ENCODE assay signal across 21 cellular contexts in the genomic region with DNA sequence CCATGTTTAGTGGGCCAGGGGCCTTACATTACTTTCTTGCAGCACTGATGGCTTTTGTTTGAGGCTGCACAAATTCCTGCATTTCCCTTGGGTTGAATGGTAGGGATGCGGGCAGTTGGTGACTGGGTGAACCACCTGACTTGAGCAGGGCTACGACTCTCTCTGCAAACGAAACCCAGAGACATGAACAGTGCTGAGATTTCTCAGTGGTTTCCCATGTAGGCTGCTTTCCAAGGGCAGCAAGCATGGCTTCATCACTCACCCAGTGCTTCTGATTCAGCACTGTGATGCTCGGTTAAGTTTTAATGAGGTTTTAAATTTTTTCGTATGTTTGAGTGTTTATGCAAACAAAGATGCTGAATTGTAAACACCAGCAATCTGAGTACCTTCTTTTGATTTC.
DNase-seq lines count a peak whose midpoint lies in the region; ATAC-seq and TF ChIP-seq lines count a peak whose summit lies in the region.
"Had no signal": no experiment of that assay in that cellular context is flagged by ENCODE, and none has a peak within 500 bp of the region (broad histone marks: within the 10 kb centered on the region; RNA-seq: fewer than 3 reads in every experiment).

No MANE protein-coding gene starts in this region.

- POLR2A ChIA-PET in IMR-90 (lab: Charles Lee; ENCODE audit: unreplicated experiment), result no interaction called here

- no peak overlapping the region for H3K4me3 ChIP-seq in IMR-90 (ENCODE audit: insufficient read depth, low read depth, low read length)
- no peak overlapping the region for H3K4me3 ChIP-seq in fibroblast of lung (replicated peaks in 1 of 4; ENCODE audit: control extremely low read depth in 1 of 4, insufficient read depth in 1 of 4, low read depth in 3 of 4, low read length in 4 of 4)
- H3K4me3 ChIP-seq in ovary, result no peak overlapping the region
- H3K4me3 ChIP-seq: K562 had no signal

- no peak overlapping the region for H4K8ac ChIP-seq in IMR-90 (ENCODE audit: low read depth in 2 of 2, low read length in 2 of 2)

- H2BK20ac ChIP-seq in IMR-90 (ENCODE audit: low read depth, low read length), result no peak overlapping the region

- H3K4me2 ChIP-seq in IMR-90 (ENCODE audit: low read depth, low read length) (no peak overlapping the region), fibroblast of lung (ENCODE audit: extremely low read depth, insufficient read depth, low read length) (peak overlapping the region; percentile 25)

- no peak overlapping the region for H3K27ac Mint-ChIP-seq in chondrocyte (ENCODE audit: unreplicated experiment)

- no peak for TF ChIP-seq EP300 in ovary (IDR thresholded peaks at IDR 0.05)

- peaks cover 3% of the 10 kb centered on the region for H3K4me1 Mint-ChIP-seq in chondrocyte (ENCODE audit: low read depth)

- 0 out of 2 replicates have a peak overlapping the region, but pooled peaks have one; percentile 32 for H3K23ac ChIP-seq in IMR-90 (ENCODE audit: low read depth, low read length)

- H3K9me1 ChIP-seq in IMR-90 (ENCODE audit: insufficient read depth, low read length), result peaks cover 16% of the 10 kb centered on the region

- H3K27me3 Mint-ChIP-seq in chondrocyte (ENCODE audit: low read depth), result no peaks in the 10 kb centered on the region
- H3K27me3 Mint-ChIP-seq: CD4-positive, CD25-positive, alpha-beta regulatory T cell had no signal

- H3K9me3 ChIP-seq in IMR-90 (ENCODE audit: control insufficient read depth, insufficient read depth, low read length) (no peaks in the 10 kb centered on the region), fibroblast of lung (ENCODE audit: control insufficient read depth, insufficient read depth, low read depth, low read length) (no peaks in the 10 kb centered on the region), ovary (no peaks in the 10 kb centered on the region)
- H3K9me3 ChIP-seq: BE2C had no signal

- H3K14ac ChIP-seq in IMR-90 (replicated peaks; ENCODE audit: low read depth, low read length), result no peak overlapping the region; the same call in 1 of the 2 replicates

- H3K79me2 ChIP-seq in fibroblast of lung (ENCODE audit: control insufficient read depth, insufficient read depth, low read length), result no peaks in the 10 kb centered on the region

- H3K56ac ChIP-seq in IMR-90 (ENCODE audit: extremely low read depth, insufficient read depth, low read length), result no peak overlapping the region

- no peak for TF ChIP-seq CTCF in IMR-90 (conservative IDR thresholded peaks at IDR 0.05; ENCODE audit: low read depth, low read length)
- TF ChIP-seq CTCF in fibroblast of lung (conservative IDR thresholded peaks at IDR 0.05 in 1 of 2, IDR thresholded peaks at IDR 0.05 in 1 of 2; ENCODE audit: low read depth in 1 of 2, low read length in 2 of 2), result no peak
- no peak for TF ChIP-seq CTCF in ovary (IDR thresholded peaks at IDR 0.05)
- no peak for TF ChIP-seq CTCF in chondrocyte (IDR thresholded peaks at IDR 0.05)

- H3K18ac ChIP-seq in IMR-90 (ENCODE audit: low read depth, low read length), result no peak overlapping the region

- H2AFZ ChIP-seq in IMR-90 (replicated peaks; ENCODE audit: low read length, poor library complexity) (no peak overlapping the region), fibroblast of lung (ENCODE audit: low read length) (no peak overlapping the region)

- peaks cover 32% of the 10 kb centered on the region for H3K36me3 ChIP-seq in IMR-90 (ENCODE audit: control insufficient read depth, insufficient read depth, low read length)
- peaks cover 2% of the 10 kb centered on the region for H3K36me3 ChIP-seq in fibroblast of lung (ENCODE audit: control insufficient read depth, insufficient read depth, low read length)
- no peaks in the 10 kb centered on the region for H3K36me3 ChIP-seq in ovary

- CTCF ChIA-PET in IMR-90 (lab: Yijun Ruan, JAX), result no interaction called here

- H2BK120ac ChIP-seq in IMR-90 (ENCODE audit: low read depth, low read length), result no peak overlapping the region

- peak; percentile 83 for ATAC-seq in IMR-90 (ENCODE audit: low read depth)
- ATAC-seq in HG02798 (IDR thresholded peaks at IDR 0.05; ENCODE audit: poor library complexity, unreplicated experiment), result no peak
- ATAC-seq in Right ventricle myocardium inferior, result no peak
- ATAC-seq: K562 had no signal

- no peaks in the 10 kb centered on the region for H3K9me3 Mint-ChIP-seq in chondrocyte (ENCODE audit: low read depth)
- H3K9me3 Mint-ChIP-seq: CD4-positive, CD25-positive, alpha-beta regulatory T cell had no signal

- H4K20me1 ChIP-seq in IMR-90 (ENCODE audit: insufficient read depth, low read length), result no peaks in the 10 kb centered on the region
- no peaks in the 10 kb centered on the region for H4K20me1 ChIP-seq in fibroblast of lung (ENCODE audit: control insufficient read depth, extremely low read depth, insufficient read depth, low read length)

- no peak overlapping the region for H3K4me3 Mint-ChIP-seq in chondrocyte (ENCODE audit: unreplicated experiment)
- H3K4me3 Mint-ChIP-seq: CD4-positive, CD25-positive, alpha-beta regulatory T cell had no signal

- H3K27ac ChIP-seq in IMR-90 (ENCODE audit: insufficient read depth, low read length) (peak overlapping the region; percentile 42; the same call in 1 of the 2 replicates), fibroblast of lung (ENCODE audit: insufficient read depth, low read length) (no peak overlapping the region), ovary (peak overlapping the region in 1 of 2 donors; percentile 71)
- H3K27ac ChIP-seq: RWPE1 had no signal

- peaks cover 23% of the 10 kb centered on the region for H3K36me3 Mint-ChIP-seq in chondrocyte (ENCODE audit: low read depth)

- H4K91ac ChIP-seq in IMR-90 (ENCODE audit: insufficient read depth, low read depth, low read length), result no peak overlapping the region

- intact Hi-C loops in IMR-90 (cut with micrococcal nuclease), result no loop called here
- intact Hi-C loops in ovary (cut with DNase I), result loop anchor here in 3 of 4 donors (10.0 kb wide), 2 partner anchors 68 to 98 kb away; no protein-coding TSS in a partner anchor
- intact Hi-C loops in Right ventricle myocardium inferior (cut with DNase I), result no loop called here

- no peaks in the 10 kb centered on the region for H3K27me3 ChIP-seq in IMR-90 (ENCODE audit: control insufficient read depth, insufficient read depth, low read length)
- no peaks in the 10 kb centered on the region for H3K27me3 ChIP-seq in fibroblast of lung (ENCODE audit: control insufficient read depth, insufficient read depth, low read length)
- H3K27me3 ChIP-seq in ovary, result no peaks in the 10 kb centered on the region
- H3K27me3 ChIP-seq: BE2C had no signal

- H3K4ac ChIP-seq in IMR-90 (ENCODE audit: low read depth, low read length), result no peak overlapping the region

- H3K4me1 ChIP-seq in IMR-90 (ENCODE audit: control insufficient read depth, insufficient read depth, low read length) (peaks cover 4% of the 10 kb centered on the region; the same call in 1 of the 2 replicates), fibroblast of lung (ENCODE audit: control insufficient read depth, extremely low read depth, insufficient read depth, low read length) (no peaks in the 10 kb centered on the region), ovary (ENCODE audit: insufficient read depth) (peaks cover 12% of the 10 kb centered on the region)
- H3K4me1 ChIP-seq: BE2C had no signal

- no peak overlapping the region for H2BK5ac ChIP-seq in IMR-90 (ENCODE audit: low read depth, low read length, poor library complexity, severe bottlenecking)

- no peak overlapping the region for H2AK5ac ChIP-seq in IMR-90 (ENCODE audit: low read depth, low read length)

- DNase-seq in EH (ENCODE audit: low read depth), result peak; percentile 35
- peak; percentile 47 for DNase-seq in IMR-90
- no peak for DNase-seq in fibroblast of lung (ENCODE audit: low read depth in 2 of 2)
- DNase-seq in ovary, result peak in 3 of 5 donors; percentile 48 to 55 (median 55)
- no peak for DNase-seq in NCI-H128 (lab: John Stamatoyannopoulos, UW; ENCODE audit: unreplicated experiment)
- DNase-seq in Right ventricle myocardium inferior (ENCODE audit: missing footprints), result no peak
- no peak for DNase-seq in chondrocyte (ENCODE audit: low spot score)
- DNase-seq: ACHN; BE2C; CD4-positive, CD25-positive, alpha-beta regulatory T cell; COR-L47; DMS 273 treated with DMSO at 0.1 percent for 48 hours; EL; HCEC 1CT; NCI-H1092 treated with DMSO at 0.1 percent for 48 hours; NCI-H1694; NCI-H2227 treated with DMSO at 0.1 percent for 48 hours; NCI-H524 had no signal

- dilution Hi-C loops in IMR-90 (cut with HindIII; ENCODE audit: low sequenced_read_pairs, unreplicated experiment), result no loop called here

- BruUV-seq in IMR-90 (replicated peaks; lab: Mats Ljungman, UMichigan), result no TSS peak

- TF ChIP-seq POLR2A in IMR-90 (IDR thresholded peaks at IDR 0.05; ENCODE audit: low read depth, low read length), result no peak
- TF ChIP-seq POLR2A in ovary (IDR thresholded peaks at IDR 0.05), result no peak

- H3K79me1 ChIP-seq in IMR-90 (ENCODE audit: low read depth in 1 of 2, low read length in 2 of 2), result peaks cover 20 to 29% of the 10 kb centered on the region in 2 experiments

- no peak overlapping the region for H4K5ac ChIP-seq in IMR-90 (ENCODE audit: low read depth, low read length)

- in situ Hi-C loops in IMR-90 (cut with MboI; ENCODE audit: low sequenced_read_pairs), result no loop called here

- no peak overlapping the region for H2BK15ac ChIP-seq in IMR-90 (ENCODE audit: low read depth, low read length)

- H3K9ac ChIP-seq in IMR-90 (ENCODE audit: low read depth, low read length) (no peak overlapping the region), fibroblast of lung (ENCODE audit: insufficient read depth, low read length) (no peak overlapping the region)

- no peak overlapping the region for H2AK9ac ChIP-seq in IMR-90 (replicated peaks; ENCODE audit: low read depth, low read length, poor library complexity)

- no CpG with 5 or more reads among the region's 5 CpGs for WGBS in IMR-90 (ENCODE audit: extremely low coverage in 2 of 2, insufficient read length in 1 of 2), 2 experiments
- WGBS in ovary, 3 donors, result 9 to 26% (median 11%) methylated on average over 5 of the region's 5 CpGs

- TF ChIP-seq RAD21 in IMR-90 (IDR thresholded peaks at IDR 0.05; ENCODE audit: low read length), result no peak

TF ChIP-seq in IMR-90, 13 proteins besides CTCF, POLR2A, EP300 and RAD21 (continues in another document):
- TF ChIP-seq MAZ (IDR thresholded peaks at IDR 0.05; ENCODE audit: borderline replicate concordance, low read depth, low read length), result no peak
- no peak for TF ChIP-seq FOS (IDR thresholded peaks at IDR 0.05; ENCODE audit: low read depth, low read length)
- no peak for TF ChIP-seq BHLHE40 (IDR thresholded peaks at IDR 0.05; ENCODE audit: low read depth, low read length)
- no peak for TF ChIP-seq SMC3 (IDR thresholded peaks at IDR 0.05; ENCODE audit: low read depth, low read length)
- TF ChIP-seq, protein P1, sequence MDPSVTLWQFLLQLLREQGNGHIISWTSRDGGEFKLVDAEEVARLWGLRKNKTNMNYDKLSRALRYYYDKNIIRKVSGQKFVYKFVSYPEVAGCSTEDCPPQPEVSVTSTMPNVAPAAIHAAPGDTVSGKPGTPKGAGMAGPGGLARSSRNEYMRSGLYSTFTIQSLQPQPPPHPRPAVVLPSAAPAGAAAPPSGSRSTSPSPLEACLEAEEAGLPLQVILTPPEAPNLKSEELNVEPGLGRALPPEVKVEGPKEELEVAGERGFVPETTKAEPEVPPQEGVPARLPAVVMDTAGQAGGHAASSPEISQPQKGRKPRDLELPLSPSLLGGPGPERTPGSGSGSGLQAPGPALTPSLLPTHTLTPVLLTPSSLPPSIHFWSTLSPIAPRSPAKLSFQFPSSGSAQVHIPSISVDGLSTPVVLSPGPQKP (IDR thresholded peaks at IDR 0.05; ENCODE audit: borderline replicate concordance, low read depth, low read length), result no peak

Comparison
In these comparisons a context has a peak if more than half of its experiments do, and no peak if none do; other contexts are left out.
1. DNase-seq: peak in EH (single experiment), IMR-90 (single experiment) and ovary (3 of 5); none in fibroblast of lung (0 of 2), NCI-H128 (single experiment), Right ventricle myocardium inferior (single experiment) and chondrocyte (single experiment).
2. intact Hi-C loops: an anchor here in ovary (10.0 kb wide); none called in IMR-90 and Right ventricle myocardium inferior.